ENCODE assay signal across 15 cellular contexts in the genomic region with DNA sequence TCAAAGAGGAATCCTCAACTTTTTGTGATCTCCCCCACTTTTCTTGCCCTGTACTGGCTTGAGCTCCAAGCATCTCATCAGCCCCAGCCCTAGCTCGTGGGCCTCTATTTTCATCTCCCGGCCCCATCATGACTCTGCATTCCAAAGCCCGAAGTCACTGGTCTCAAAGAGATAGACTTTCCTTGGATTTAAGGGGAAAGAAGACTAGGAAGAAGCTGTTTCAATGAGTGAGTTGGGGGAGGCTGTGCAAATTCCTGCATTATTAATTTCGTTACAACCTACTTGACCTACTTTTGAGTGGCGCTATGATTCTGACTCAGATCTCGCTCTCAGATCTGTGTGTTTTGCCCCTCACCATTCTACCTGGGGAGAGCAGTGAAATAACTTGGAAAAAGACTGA.
A peak's percentile ranks its signal among the peaks of the same experiment; 100 is the strongest.
DNase-seq lines count a peak whose midpoint lies in the region; ATAC-seq and TF ChIP-seq lines count a peak whose summit lies in the region.
"Had no signal": no experiment of that assay in that cellular context is flagged by ENCODE, and none has a peak within 500 bp of the region (broad histone marks: within the 10 kb centered on the region; RNA-seq: fewer than 3 reads in every experiment).

No MANE protein-coding gene starts in this region.

- H3K27me3 ChIP-seq in ACC112 (ENCODE audit: insufficient read depth, low read length) (no peaks in the 10 kb centered on the region), breast epithelium (no peaks in the 10 kb centered on the region)
- no peaks in the 10 kb centered on the region for H3K27me3 ChIP-seq in naive thymus-derived CD4-positive, alpha-beta T cell (ENCODE audit: control insufficient read depth in 2 of 2, insufficient read depth in 2 of 2, low read length in 2 of 2)
- H3K27me3 ChIP-seq: dorsolateral prefrontal cortex had no signal

- intact Hi-C loops in breast epithelium (cut with DNase I; ENCODE audit: low total_unique reads), result no loop called here
- intact Hi-C loops in naive thymus-derived CD4-positive, alpha-beta T cell (cut with micrococcal nuclease), result no loop called here

- DNase-seq in LHCN-M2 (ENCODE audit: low read depth) (peak; percentile 79), dedifferentiated amniotic fluid mesenchymal stem cell (ENCODE audit: extremely low spot score) (peak; percentile 70), neural crest cell (ENCODE audit: low read depth, low spot score) (no peak), breast epithelium (ENCODE audit: low spot score in 2 of 2) (no peak)
- DNase-seq in naive thymus-derived CD4-positive, alpha-beta T cell, result no peak
- DNase-seq: activated CD4-positive, alpha-beta T cell treated with anti-CD3 and anti-CD28 coated beads, Interleukin-2, amount 50 U/mL, for 1 hour; GDM1; NCI-H1105 treated with DMSO at 0.1 percent for 48 hours; NCI-H82; stimulated activated CD4-positive, alpha-beta T cell treated with anti-CD3 and anti-CD28 coated beads, Interleukin-12 subunit alpha, Interleukin-12 subunit beta, amount 100 ng/mL, for 4 hours had no signal

- H3K36me3 Mint-ChIP-seq in neural crest cell (ENCODE audit: low read depth), result no peaks in the 10 kb centered on the region
- peaks cover 0 to under 1% (median 0%) of the 10 kb centered on the region in 5 donors for H3K36me3 Mint-ChIP-seq in naive thymus-derived CD4-positive, alpha-beta T cell
- H3K36me3 Mint-ChIP-seq: activated naive CD4-positive, alpha-beta T cell treated with anti-CD3 and anti-CD28 coated beads, Interleukin-2, amount 50 U/mL, for 24 hours had no signal

- H3K27ac ChIP-seq in ACC112 (ENCODE audit: low read depth, low read length), result peak overlapping the region; percentile 19; the same call in 1 of the 2 replicates
- no peak overlapping the region for H3K27ac ChIP-seq in breast epithelium
- H3K27ac ChIP-seq in naive thymus-derived CD4-positive, alpha-beta T cell (ENCODE audit: low read depth, low read length), result no peak overlapping the region

- no peak for TF ChIP-seq POLR2A in breast epithelium (IDR thresholded peaks at IDR 0.05)

- no peaks in the 10 kb centered on the region for H3K27me3 Mint-ChIP-seq in neural crest cell (ENCODE audit: low read depth)
- no peaks in the 10 kb centered on the region for H3K27me3 Mint-ChIP-seq in naive thymus-derived CD4-positive, alpha-beta T cell
- H3K27me3 Mint-ChIP-seq: activated naive CD4-positive, alpha-beta T cell treated with anti-CD3 and anti-CD28 coated beads, Interleukin-2, amount 50 U/mL, for 24 hours had no signal

- H3K4me1 ChIP-seq in ACC112 (ENCODE audit: control insufficient read depth, insufficient read depth, low read length, unreplicated experiment), result peaks cover 47% of the 10 kb centered on the region
- H3K4me1 ChIP-seq in breast epithelium, result no peaks in the 10 kb centered on the region
- H3K4me1 ChIP-seq in naive thymus-derived CD4-positive, alpha-beta T cell (ENCODE audit: control insufficient read depth in 2 of 2, insufficient read depth in 2 of 2, low read length in 2 of 2), result no peaks in the 10 kb centered on the region

- H3K4me3 ChIP-seq in ACC112 (ENCODE audit: low read depth, low read length), result no peak overlapping the region
- no peak overlapping the region for H3K4me3 ChIP-seq in breast epithelium
- no peak overlapping the region for H3K4me3 ChIP-seq in naive thymus-derived CD4-positive, alpha-beta T cell (ENCODE audit: low read length)
- H3K4me3 ChIP-seq: dorsolateral prefrontal cortex had no signal

- H3K9me3 ChIP-seq in breast epithelium, result no peaks in the 10 kb centered on the region
- no peaks in the 10 kb centered on the region for H3K9me3 ChIP-seq in naive thymus-derived CD4-positive, alpha-beta T cell (ENCODE audit: control insufficient read depth in 2 of 3, low read length in 3 of 3)

- H3K36me3 ChIP-seq in ACC112 (ENCODE audit: insufficient read depth, low read length) (no peaks in the 10 kb centered on the region), breast epithelium (no peaks in the 10 kb centered on the region)
- H3K36me3 ChIP-seq in naive thymus-derived CD4-positive, alpha-beta T cell (ENCODE audit: control insufficient read depth in 2 of 3, insufficient read depth in 3 of 3, low read length in 3 of 3), result no peaks in the 10 kb centered on the region

- no peak for ATAC-seq in naive thymus-derived CD4-positive, alpha-beta T cell
- ATAC-seq in HG02885 (IDR thresholded peaks at IDR 0.05; ENCODE audit: poor library complexity, unreplicated experiment), result no peak
- ATAC-seq in HG03432 (IDR thresholded peaks at IDR 0.05; ENCODE audit: unreplicated experiment), result no peak

- TF ChIP-seq CTCF in neural crest cell (conservative IDR thresholded peaks at IDR 0.05), result no peak
- TF ChIP-seq CTCF in breast epithelium (IDR thresholded peaks at IDR 0.05), result no peak

- peaks cover 22% of the 10 kb centered on the region for H3K4me1 Mint-ChIP-seq in neural crest cell
- no peaks in the 10 kb centered on the region for H3K4me1 Mint-ChIP-seq in naive thymus-derived CD4-positive, alpha-beta T cell
- H3K4me1 Mint-ChIP-seq: activated naive CD4-positive, alpha-beta T cell treated with anti-CD3 and anti-CD28 coated beads, Interleukin-2, amount 50 U/mL, for 24 hours had no signal

- POLR2A ChIA-PET in naive thymus-derived CD4-positive, alpha-beta T cell (lab: Charles Lee), result no interaction called here

- H3K79me2 ChIP-seq in ACC112 (ENCODE audit: control insufficient read depth, insufficient read depth, low read length, unreplicated experiment), result no peaks in the 10 kb centered on the region

- CTCF ChIA-PET in naive thymus-derived CD4-positive, alpha-beta T cell (lab: Charles Lee), result no interaction called here

- peak overlapping the region; percentile 36 for H3K27ac Mint-ChIP-seq in neural crest cell (ENCODE audit: unreplicated experiment)
- H3K27ac Mint-ChIP-seq in naive thymus-derived CD4-positive, alpha-beta T cell, result no peak overlapping the region
- H3K27ac Mint-ChIP-seq: activated naive CD4-positive, alpha-beta T cell treated with anti-CD3 and anti-CD28 coated beads, Interleukin-2, amount 50 U/mL, for 24 hours had no signal

- H3K9me3 Mint-ChIP-seq in neural crest cell, result peaks cover under 1% of the 10 kb centered on the region
- H3K9me3 Mint-ChIP-seq in naive thymus-derived CD4-positive, alpha-beta T cell, result peaks cover 0 to 3% (median 0%) of the 10 kb centered on the region in 11 donors
- H3K9me3 Mint-ChIP-seq: activated naive CD4-positive, alpha-beta T cell treated with anti-CD3 and anti-CD28 coated beads, Interleukin-2, amount 50 U/mL, for 24 hours had no signal

- no peak overlapping the region for H3K4me3 Mint-ChIP-seq in neural crest cell
- H3K4me3 Mint-ChIP-seq in naive thymus-derived CD4-positive, alpha-beta T cell, result no peak overlapping the region
- H3K4me3 Mint-ChIP-seq: activated naive CD4-positive, alpha-beta T cell treated with anti-CD3 and anti-CD28 coated beads, Interleukin-2, amount 50 U/mL, for 24 hours had no signal

- peak overlapping the region; percentile 32 for H2AFZ ChIP-seq in ACC112 (ENCODE audit: low read length, unreplicated experiment)

Comparison
In these comparisons a context has a peak if more than half of its experiments do, and no peak if none do; other contexts are left out.
1. DNase-seq: peak in LHCN-M2 (single experiment) and dedifferentiated amniotic fluid mesenchymal stem cell (single experiment); none in neural crest cell (single experiment), breast epithelium (0 of 2) and naive thymus-derived CD4-positive, alpha-beta T cell (0 of 9).